Comparison of ENCODE assay signal across 8 cellular contexts in the genomic region with DNA sequence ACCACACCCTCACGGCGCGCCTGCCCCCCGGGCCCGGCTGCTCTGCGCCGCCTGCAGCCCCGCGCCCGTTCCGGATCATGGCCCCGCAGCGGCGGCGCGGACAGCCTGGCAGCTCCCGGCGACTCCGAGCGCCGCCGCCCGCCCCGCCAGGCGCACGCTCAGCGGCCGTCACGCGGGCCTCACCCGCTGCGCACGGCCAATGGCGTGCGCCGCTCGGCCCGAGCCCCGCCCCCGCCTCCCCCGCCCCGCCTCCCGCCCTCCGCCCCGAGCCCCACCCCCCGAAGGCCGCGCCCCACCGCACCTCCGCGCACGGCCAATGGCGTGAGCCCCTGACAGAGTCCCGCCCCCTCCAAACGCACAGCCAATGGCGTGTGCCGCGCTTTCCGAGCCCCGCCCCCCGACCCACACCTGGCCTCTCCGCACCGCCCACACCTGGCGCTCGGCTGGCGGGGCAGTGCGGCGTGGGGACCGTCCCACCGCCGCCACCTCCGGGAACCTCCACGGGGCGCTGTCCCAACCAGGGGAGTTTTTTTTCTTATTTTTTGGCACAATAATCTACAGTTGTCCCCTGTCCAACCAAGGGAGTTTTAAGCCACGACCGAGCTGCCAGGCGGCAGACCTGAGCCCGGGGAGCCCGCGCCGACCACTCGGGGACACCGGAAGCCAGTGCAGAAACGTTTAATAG. TPM values are rescaled to one million over a fixed set of nuclear protein-coding genes. Genes with fewer than 3 reads are reported as not detected.
DNase-seq lines count a peak whose midpoint lies in the region; ATAC-seq lines count a peak whose summit lies in the region.

PCYT2 (minus strand) TSS at position 123 of the 685 bp plus-strand sequence; CDS start at position 79, 44 bp downstream.

- POLR2A ChIA-PET in naive thymus-derived CD4-positive, alpha-beta T cell (lab: Charles Lee) = interaction anchor here (0.7 to 3.5 kb wide), 4 partner anchors 9 to 226 kb away, joined by 3 to 23 read pairs (median 6); partner anchors contain the start of gene MAFG

- peaks cover 26% of the 10 kb centered on the region for H3K4me1 Mint-ChIP-seq in activated T-helper 1 cell treated with anti-CD3 and anti-CD28 coated beads, Interleukin-12 subunit alpha, Interleukin-12 subunit beta, Interleukin-2, Interleukin-4 antibody, amounts not matched to agents 30 ng/mL and 10 ng/mL and 1 ng/mL, durations not matched to agents 14 hours and 24 hours and 36 hours (ENCODE audit: low read depth)
- peaks cover 6 to 33% (median 16%) of the 10 kb centered on the region in 7 donors for H3K4me1 Mint-ChIP-seq in naive thymus-derived CD4-positive, alpha-beta T cell
- H3K4me1 Mint-ChIP-seq in stimulated activated naive B cell treated with anti-CD40 and anti-IgM and Interleukin-4, amounts not matched to agents 10 μg/mL and 1 μg/mL and 100 μg/mL, for 72 hours = peaks cover 21 to 31% of the 10 kb centered on the region in 2 donors

- peaks cover 8 to 12% of the 10 kb centered on the region in 2 donors for H3K4me1 ChIP-seq in naive thymus-derived CD4-positive, alpha-beta T cell (ENCODE audit: control insufficient read depth in 2 of 2, insufficient read depth in 2 of 2, low read length in 2 of 2)

- no peaks in the 10 kb centered on the region for H3K27me3 Mint-ChIP-seq in activated T-helper 1 cell treated with anti-CD3 and anti-CD28 coated beads, Interleukin-12 subunit alpha, Interleukin-12 subunit beta, Interleukin-2, Interleukin-4 antibody, amounts not matched to agents 30 ng/mL and 10 ng/mL and 1 ng/mL, durations not matched to agents 14 hours and 24 hours and 36 hours (ENCODE audit: insufficient read depth)
- no peaks in the 10 kb centered on the region for H3K27me3 Mint-ChIP-seq in naive thymus-derived CD4-positive, alpha-beta T cell
- H3K27me3 Mint-ChIP-seq in stimulated activated naive B cell treated with anti-CD40 and anti-IgM and Interleukin-4, amounts not matched to agents 10 μg/mL and 1 μg/mL and 100 μg/mL, for 72 hours = no peaks in the 10 kb centered on the region

- H3K36me3 Mint-ChIP-seq in activated T-helper 1 cell treated with anti-CD3 and anti-CD28 coated beads, Interleukin-12 subunit alpha, Interleukin-12 subunit beta, Interleukin-2, Interleukin-4 antibody, amounts not matched to agents 30 ng/mL and 10 ng/mL and 1 ng/mL, durations not matched to agents 14 hours and 24 hours and 36 hours (ENCODE audit: low read depth) = peaks cover 22% of the 10 kb centered on the region
- peaks cover 0 to 22% (median 4%) of the 10 kb centered on the region in 5 donors for H3K36me3 Mint-ChIP-seq in naive thymus-derived CD4-positive, alpha-beta T cell
- H3K36me3 Mint-ChIP-seq in stimulated activated naive B cell treated with anti-CD40 and anti-IgM and Interleukin-4, amounts not matched to agents 10 μg/mL and 1 μg/mL and 100 μg/mL, for 72 hours = peaks cover 46% of the 10 kb centered on the region in 2 donors

- H3K27me3 ChIP-seq in naive thymus-derived CD4-positive, alpha-beta T cell (ENCODE audit: control insufficient read depth in 2 of 2, insufficient read depth in 2 of 2, low read length in 2 of 2) = no peaks in the 10 kb centered on the region

- no peaks in the 10 kb centered on the region for H3K9me3 Mint-ChIP-seq in activated T-helper 1 cell treated with anti-CD3 and anti-CD28 coated beads, Interleukin-12 subunit alpha, Interleukin-12 subunit beta, Interleukin-2, Interleukin-4 antibody, amounts not matched to agents 30 ng/mL and 10 ng/mL and 1 ng/mL, durations not matched to agents 14 hours and 24 hours and 36 hours
- no peaks in the 10 kb centered on the region for H3K9me3 Mint-ChIP-seq in naive thymus-derived CD4-positive, alpha-beta T cell
- H3K9me3 Mint-ChIP-seq in stimulated activated naive B cell treated with anti-CD40 and anti-IgM and Interleukin-4, amounts not matched to agents 10 μg/mL and 1 μg/mL and 100 μg/mL, for 72 hours = no peaks in the 10 kb centered on the region

- H3K9me3 ChIP-seq in naive thymus-derived CD4-positive, alpha-beta T cell (ENCODE audit: control insufficient read depth in 2 of 3, low read length in 3 of 3) = no peaks in the 10 kb centered on the region

- intact Hi-C loops in activated T-helper 1 cell treated with anti-CD3 and anti-CD28 coated beads, Interleukin-12 subunit alpha, Interleukin-12 subunit beta, Interleukin-2, Interleukin-4 antibody, amounts not matched to agents 30 ng/mL and 10 ng/mL and 1 ng/mL, durations not matched to agents 14 hours and 24 hours and 36 hours (cut with micrococcal nuclease) = loop anchor here (1.0 to 2.0 kb wide), 4 partner anchors 15 to 79 kb away; partner anchors contain the start of genes ALYREF, ANAPC11, MAFG and P4HB
- intact Hi-C loops in naive thymus-derived CD4-positive, alpha-beta T cell (cut with micrococcal nuclease) = loop anchor here (1.0 to 5.0 kb wide), 8 partner anchors 15 to 546 kb away; partner anchors contain the start of genes ALYREF (in 2 of the 2), ANAPC11 (in 2 of the 2), MAFG (in 2 of the 2) and P4HB (in 2 of the 2)

- H3K4me3 Mint-ChIP-seq in activated T-helper 1 cell treated with anti-CD3 and anti-CD28 coated beads, Interleukin-12 subunit alpha, Interleukin-12 subunit beta, Interleukin-2, Interleukin-4 antibody, amounts not matched to agents 30 ng/mL and 10 ng/mL and 1 ng/mL, durations not matched to agents 14 hours and 24 hours and 36 hours = peak within 1 kb of the TSS; percentile 88
- H3K4me3 Mint-ChIP-seq in naive thymus-derived CD4-positive, alpha-beta T cell = peak within 1 kb of the TSS; percentile 72 to 92 (median 86)
- peak within 1 kb of the TSS; percentile 81 to 86 for H3K4me3 Mint-ChIP-seq in stimulated activated naive B cell treated with anti-CD40 and anti-IgM and Interleukin-4, amounts not matched to agents 10 μg/mL and 1 μg/mL and 100 μg/mL, for 72 hours

- peak within 1 kb of the TSS; percentile 68 for H3K27ac ChIP-seq in naive thymus-derived CD4-positive, alpha-beta T cell (ENCODE audit: low read depth, low read length)

- H3K36me3 ChIP-seq in naive thymus-derived CD4-positive, alpha-beta T cell (ENCODE audit: control insufficient read depth in 2 of 3, insufficient read depth in 3 of 3, low read length in 3 of 3) = peaks cover 12 to 63% (median 18%) of the 10 kb centered on the region in 3 experiments

- ATAC-seq in GM21723 (IDR thresholded peaks at IDR 0.05; ENCODE audit: unreplicated experiment) = peak; percentile 63
- peak; percentile 97 for ATAC-seq in naive thymus-derived CD4-positive, alpha-beta T cell
- ATAC-seq in stimulated activated naive B cell treated with anti-CD40 and anti-IgM and Interleukin-4, amounts not matched to agents 10 μg/mL and 1 μg/mL and 100 μg/mL, for 72 hours (replicated peaks) = peak; percentile 92 to 94

- peak within 1 kb of the TSS; percentile 70 for H3K4me3 ChIP-seq in naive thymus-derived CD4-positive, alpha-beta T cell (ENCODE audit: low read length)

- H3K27ac Mint-ChIP-seq in activated T-helper 1 cell treated with anti-CD3 and anti-CD28 coated beads, Interleukin-12 subunit alpha, Interleukin-12 subunit beta, Interleukin-2, Interleukin-4 antibody, amounts not matched to agents 30 ng/mL and 10 ng/mL and 1 ng/mL, durations not matched to agents 14 hours and 24 hours and 36 hours = peak within 1 kb of the TSS; percentile 61
- peak within 1 kb of the TSS in 6 of 9 donors; percentile 33 to 85 (median 54) for H3K27ac Mint-ChIP-seq in naive thymus-derived CD4-positive, alpha-beta T cell
- peak within 1 kb of the TSS; percentile 69 for H3K27ac Mint-ChIP-seq in stimulated activated naive B cell treated with anti-CD40 and anti-IgM and Interleukin-4, amounts not matched to agents 10 μg/mL and 1 μg/mL and 100 μg/mL, for 72 hours

- CTCF ChIA-PET in naive thymus-derived CD4-positive, alpha-beta T cell (lab: Charles Lee) = no interaction called here

- DNase-seq in DMS114 treated with DMSO at 0.1 percent for 48 hours (lab: John Stamatoyannopoulos, UW; ENCODE audit: unreplicated experiment) (peak; percentile 32), LHCN-M2 (ENCODE audit: low read depth) (peak; percentile 78), RKO (ENCODE audit: low spot score) (peak; percentile 83), fibroblast of gingiva (ENCODE audit: low read depth) (peak; percentile 79)
- peak; percentile 91 for DNase-seq in activated T-helper 1 cell treated with anti-CD3 and anti-CD28 coated beads, Interleukin-12 subunit alpha, Interleukin-12 subunit beta, Interleukin-2, Interleukin-4 antibody, amounts not matched to agents 30 ng/mL and 10 ng/mL and 1 ng/mL, durations not matched to agents 14 hours and 24 hours and 36 hours (ENCODE audit: low spot score)
- DNase-seq in naive thymus-derived CD4-positive, alpha-beta T cell = peak; percentile 84 to 95 (median 92)
- peak; percentile 85 for DNase-seq in stimulated activated naive B cell treated with anti-CD40 and anti-IgM and Interleukin-4, amounts not matched to agents 10 μg/mL and 1 μg/mL and 100 μg/mL, for 72 hours

RNA-seq across cellular contexts. Expression of gene PCYT2, which starts in this region (rescaled TPM):
- 30.4 and 35.4 TPM in 2 replicates for total RNA-seq in LHCN-M2 (2014; rRNA removed)
- 52.7 TPM for polyA plus RNA-seq in LHCN-M2 (2012)
- 49.5 and 54.5 TPM in 2 replicates for total RNA-seq in activated T-helper 1 cell treated with anti-CD3 and anti-CD28 coated beads, Interleukin-12 subunit alpha, Interleukin-12 subunit beta, Interleukin-2, Interleukin-4 antibody, amounts not matched to agents 30 ng/mL and 10 ng/mL and 1 ng/mL, durations not matched to agents 14 hours and 24 hours and 36 hours
- total RNA-seq in naive thymus-derived CD4-positive, alpha-beta T cell = 10 to 100 TPM; 17.5 to 43.6 (median 35.2) TPM
- polyA plus RNA-seq in naive thymus-derived CD4-positive, alpha-beta T cell = 10 to 100 TPM; 22.4 to 27.0 TPM

Comparison
In these comparisons a context has a peak if more than half of its experiments do, and no peak if none do; other contexts are left out.
1. Peak in every context shown above with its lines: DNase-seq, ATAC-seq, H3K4me3 ChIP-seq and H3K27ac ChIP-seq.
2. DNase-seq: peak in every context shown above with its lines; median percentile 92 in naive thymus-derived CD4-positive, alpha-beta T cell; 91 in activated T-helper 1 cell treated with anti-CD3 and anti-CD28 coated beads, Interleukin-12 subunit alpha, Interleukin-12 subunit beta, Interleukin-2, Interleukin-4 antibody, amounts not matched to agents 30 ng/mL and 10 ng/mL and 1 ng/mL, durations not matched to agents 14 hours and 24 hours and 36 hours; 85 in stimulated activated naive B cell treated with anti-CD40 and anti-IgM and Interleukin-4, amounts not matched to agents 10 μg/mL and 1 μg/mL and 100 μg/mL, for 72 hours; 83 in RKO; 79 in fibroblast of gingiva; 78 in LHCN-M2; 32 in DMS114 treated with DMSO at 0.1 percent for 48 hours.